ENCODE assay signal across 8 cellular contexts in genomic region chr2:113890253-113891235, GRCh38. TPM values are rescaled to one million over a fixed set of nuclear protein-coding genes. Genes with fewer than 3 reads are reported as not detected.
DNase-seq lines count a peak whose midpoint lies in the region; ATAC-seq and TF ChIP-seq lines count a peak whose summit lies in the region.

No MANE protein-coding gene starts in this region.

- TF ChIP-seq CTCF in Panc1 (IDR thresholded peaks at IDR 0.05) (no peak), fibroblast of pulmonary artery (IDR thresholded peaks at IDR 0.05; ENCODE audit: low read length, missing control alignments) (no peak), nephron progenitor cell (IDR thresholded peaks at IDR 0.05) (no peak)

- peaks cover 77% of the 10 kb centered on the region for H3K4me1 Mint-ChIP-seq in nephron progenitor cell
- H3K4me1 Mint-ChIP-seq in stimulated activated naive CD8-positive, alpha-beta T cell treated with anti-CD3 and anti-CD28 coated beads, Interleukin-15, amount 100 ng/mL, for 72 hours = peaks cover 75% of the 10 kb centered on the region

- H3K27me3 Mint-ChIP-seq in nephron progenitor cell (ENCODE audit: low read depth, poor library complexity) = no peaks in the 10 kb centered on the region
- H3K27me3 Mint-ChIP-seq in stimulated activated naive CD8-positive, alpha-beta T cell treated with anti-CD3 and anti-CD28 coated beads, Interleukin-15, amount 100 ng/mL, for 72 hours = no peaks in the 10 kb centered on the region

- ATAC-seq in GM18873 (IDR thresholded peaks at IDR 0.05; ENCODE audit: low FRiP score, unreplicated experiment) (peak; percentile 23), HG03280 (IDR thresholded peaks at IDR 0.05; ENCODE audit: unreplicated experiment) (peak; percentile 25), Panc1 (peak; percentile 59)
- peak; percentile 50 for ATAC-seq in stimulated activated naive CD8-positive, alpha-beta T cell treated with anti-CD3 and anti-CD28 coated beads, Interleukin-15, amount 100 ng/mL, for 72 hours

- POLR2A ChIA-PET in Panc1 (lab: Charles Lee) = no interaction called here

- no peaks in the 10 kb centered on the region for H3K27me3 ChIP-seq in Panc1 (ENCODE audit: control insufficient read depth, insufficient read depth, low read length)

- H3K27ac Mint-ChIP-seq in nephron progenitor cell = peak overlapping the region; percentile 92
- peak overlapping the region; percentile 99 for H3K27ac Mint-ChIP-seq in stimulated activated naive CD8-positive, alpha-beta T cell treated with anti-CD3 and anti-CD28 coated beads, Interleukin-15, amount 100 ng/mL, for 72 hours

- H3K36me3 ChIP-seq in Panc1 (ENCODE audit: control insufficient read depth, insufficient read depth, low read length) = no peaks in the 10 kb centered on the region; the same call in 1 of the 2 replicates

- BruUV-seq in Panc1 (replicated peaks; lab: Mats Ljungman, UMichigan) = TSS peak; percentile 70

- CTCF ChIA-PET in Panc1 (lab: Charles Lee) = no interaction called here

- in situ Hi-C loops in Panc1 (cut with HindIII; ENCODE audit: low pct_unique_long_range_greater_than_20kb, low sequenced_read_pairs) = no loop called here

- H3K4me3 ChIP-seq in Panc1 (ENCODE audit: low read depth in 2 of 2, low read length in 2 of 2) = peak overlapping the region; percentile 93 to 97
- H3K4me3 ChIP-seq in fibroblast of pulmonary artery (replicated peaks; ENCODE audit: low read depth, low read length) = peak overlapping the region; percentile 81

- peaks cover 55% of the 10 kb centered on the region for H3K4me1 ChIP-seq in Panc1 (ENCODE audit: control insufficient read depth, insufficient read depth, low read length)

- H3K9me3 ChIP-seq in Panc1 (ENCODE audit: control insufficient read depth, insufficient read depth, low read depth, low read length) = no peaks in the 10 kb centered on the region

- DNase-seq in AG20443 (ENCODE audit: low spot score) (peak; percentile 34), Panc1 (ENCODE audit: low read depth, low spot score) (no peak), fibroblast of pulmonary artery (ENCODE audit: low read depth) (peak; percentile 88), nephron progenitor cell (peak; percentile 68)
- DNase-seq in activated T-helper 1 cell treated with anti-CD3 and anti-CD28 coated beads, Interleukin-2, amount 50 U/mL, for 16 hours (ENCODE audit: low read depth in 1 of 2, low spot score in 1 of 2) = peak; percentile 46 to 57
- DNase-seq in stimulated activated naive CD8-positive, alpha-beta T cell treated with anti-CD3 and anti-CD28 coated beads, Interleukin-15, amount 100 ng/mL, for 72 hours = peak; percentile 71 to 83

- intact Hi-C loops in Panc1 (cut with micrococcal nuclease; ENCODE audit: unreplicated experiment) = no loop called here

- H3K4me3 Mint-ChIP-seq in nephron progenitor cell = peak overlapping the region; percentile 95
- H3K4me3 Mint-ChIP-seq in stimulated activated naive CD8-positive, alpha-beta T cell treated with anti-CD3 and anti-CD28 coated beads, Interleukin-15, amount 100 ng/mL, for 72 hours = peak overlapping the region; percentile 88 to 99

- H3K27ac ChIP-seq in Panc1 (ENCODE audit: low read length) = peak overlapping the region; percentile 87

- peaks cover 26% of the 10 kb centered on the region for H3K36me3 Mint-ChIP-seq in nephron progenitor cell (ENCODE audit: low read depth)

- peaks cover 4% of the 10 kb centered on the region for H3K9me3 Mint-ChIP-seq in nephron progenitor cell
- no peaks in the 10 kb centered on the region for H3K9me3 Mint-ChIP-seq in stimulated activated naive CD8-positive, alpha-beta T cell treated with anti-CD3 and anti-CD28 coated beads, Interleukin-15, amount 100 ng/mL, for 72 hours

RNA-seq across cellular contexts. Expression of gene ACTR3, which starts 0.7 kb away (rescaled TPM):
- 347 TPM for total RNA-seq in Panc1 (2021; ENCODE audit: unreplicated experiment)
- polyA plus RNA-seq in Panc1 (2012; ENCODE audit: insufficient read length) = 381 TPM
